Comparison of ENCODE assay signal across 8 cellular contexts in the genomic region with DNA sequence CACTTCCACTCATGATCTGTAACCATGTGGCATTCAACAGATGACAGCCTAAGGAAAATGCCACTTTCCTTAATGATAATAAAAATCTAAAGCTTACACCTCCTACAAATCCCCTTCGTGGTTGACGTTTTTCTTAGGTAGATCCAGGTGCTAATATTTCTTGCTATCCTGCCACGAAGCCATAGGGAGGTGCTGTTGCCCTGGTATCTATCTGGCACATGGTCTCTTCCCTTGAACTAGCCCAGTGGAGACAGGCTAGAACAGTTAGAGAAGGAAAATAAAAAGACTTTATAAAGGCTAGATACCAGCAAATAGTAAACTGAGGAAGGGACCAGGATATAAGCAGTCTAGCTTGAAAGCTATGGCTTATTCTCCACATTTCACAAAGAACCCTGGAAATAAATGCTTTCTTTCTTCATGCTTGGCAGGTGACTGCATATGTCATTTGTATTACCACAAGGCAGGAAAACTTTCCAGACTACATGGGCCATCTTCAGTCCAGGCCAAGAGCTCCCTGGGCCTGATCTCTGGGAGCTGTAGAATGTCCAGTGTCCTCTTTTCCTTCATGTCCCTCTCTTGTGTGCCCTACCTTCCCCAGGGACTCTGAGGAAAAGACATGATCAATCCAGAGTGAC. TPM values are rescaled to one million over a fixed set of nuclear protein-coding genes. Genes with fewer than 3 reads are reported as not detected.
DNase-seq lines count a peak whose midpoint lies in the region; ATAC-seq and TF ChIP-seq lines count a peak whose summit lies in the region.

No MANE protein-coding gene starts in this region.

- no peak overlapping the region for H3K4me3 Mint-ChIP-seq in MCF 10A (ENCODE audit: unreplicated experiment)
- H3K4me3 Mint-ChIP-seq in activated T-helper 1 cell treated with anti-CD3 and anti-CD28 coated beads, Interleukin-12 subunit alpha, Interleukin-12 subunit beta, Interleukin-2, Interleukin-4 antibody, amounts not matched to agents 30 ng/mL and 10 ng/mL and 1 ng/mL, durations not matched to agents 14 hours and 24 hours and 36 hours, result no peak overlapping the region

- POLR2A ChIA-PET in MCF 10A (lab: Yijun Ruan, JAX), result no interaction called here

- peak; percentile 38 for TF ChIP-seq CTCF in MCF 10A (IDR thresholded peaks at IDR 0.05; ENCODE audit: unreplicated experiment)

- H3K27me3 Mint-ChIP-seq in MCF 10A (ENCODE audit: insufficient read depth, unreplicated experiment), result no peaks in the 10 kb centered on the region
- H3K27me3 Mint-ChIP-seq in activated T-helper 1 cell treated with anti-CD3 and anti-CD28 coated beads, Interleukin-12 subunit alpha, Interleukin-12 subunit beta, Interleukin-2, Interleukin-4 antibody, amounts not matched to agents 30 ng/mL and 10 ng/mL and 1 ng/mL, durations not matched to agents 14 hours and 24 hours and 36 hours (ENCODE audit: insufficient read depth), result peaks cover 3% of the 10 kb centered on the region

- H3K36me3 Mint-ChIP-seq in MCF 10A (ENCODE audit: insufficient read depth, unreplicated experiment), result no peaks in the 10 kb centered on the region
- no peaks in the 10 kb centered on the region for H3K36me3 Mint-ChIP-seq in activated T-helper 1 cell treated with anti-CD3 and anti-CD28 coated beads, Interleukin-12 subunit alpha, Interleukin-12 subunit beta, Interleukin-2, Interleukin-4 antibody, amounts not matched to agents 30 ng/mL and 10 ng/mL and 1 ng/mL, durations not matched to agents 14 hours and 24 hours and 36 hours (ENCODE audit: low read depth)

- DNase-seq in AML-193 (lab: John Stamatoyannopoulos, UW) (peak; percentile 25 to 29), NCI-H2081 (lab: John Stamatoyannopoulos, UW) (peak; percentile 48 to 62), MCF 10A (ENCODE audit: unreplicated experiment) (peak; percentile 62), mucosa of gallbladder (ENCODE audit: low spot score) (peak; percentile 16), occipital lobe (lab: John Stamatoyannopoulos, UW) (no peak), superior temporal gyrus (ENCODE audit: extremely low spot score) (no peak)
- DNase-seq in activated T-helper 1 cell treated with anti-CD3 and anti-CD28 coated beads, Interleukin-12 subunit alpha, Interleukin-12 subunit beta, Interleukin-2, Interleukin-4 antibody, amounts not matched to agents 30 ng/mL and 10 ng/mL and 1 ng/mL, durations not matched to agents 14 hours and 24 hours and 36 hours (ENCODE audit: low spot score), result no peak

- no peak overlapping the region for H3K27ac Mint-ChIP-seq in MCF 10A (ENCODE audit: low read depth, unreplicated experiment)
- no peak overlapping the region for H3K27ac Mint-ChIP-seq in activated T-helper 1 cell treated with anti-CD3 and anti-CD28 coated beads, Interleukin-12 subunit alpha, Interleukin-12 subunit beta, Interleukin-2, Interleukin-4 antibody, amounts not matched to agents 30 ng/mL and 10 ng/mL and 1 ng/mL, durations not matched to agents 14 hours and 24 hours and 36 hours

- BruUV-seq in MCF 10A (replicated peaks; lab: Mats Ljungman, UMichigan), result no TSS peak

- peak; percentile 72 for ATAC-seq in GM18868 (IDR thresholded peaks at IDR 0.05; ENCODE audit: unreplicated experiment)

- H3K4me1 Mint-ChIP-seq in MCF 10A (ENCODE audit: insufficient read depth, unreplicated experiment), result no peaks in the 10 kb centered on the region
- H3K4me1 Mint-ChIP-seq in activated T-helper 1 cell treated with anti-CD3 and anti-CD28 coated beads, Interleukin-12 subunit alpha, Interleukin-12 subunit beta, Interleukin-2, Interleukin-4 antibody, amounts not matched to agents 30 ng/mL and 10 ng/mL and 1 ng/mL, durations not matched to agents 14 hours and 24 hours and 36 hours (ENCODE audit: low read depth), result no peaks in the 10 kb centered on the region

- no peaks in the 10 kb centered on the region for H3K9me3 Mint-ChIP-seq in MCF 10A (ENCODE audit: unreplicated experiment)
- no peaks in the 10 kb centered on the region for H3K9me3 Mint-ChIP-seq in activated T-helper 1 cell treated with anti-CD3 and anti-CD28 coated beads, Interleukin-12 subunit alpha, Interleukin-12 subunit beta, Interleukin-2, Interleukin-4 antibody, amounts not matched to agents 30 ng/mL and 10 ng/mL and 1 ng/mL, durations not matched to agents 14 hours and 24 hours and 36 hours

- intact Hi-C loops in MCF 10A (cut with micrococcal nuclease), result loop anchor here (2.0 kb wide), 1 partner anchor 268 kb away; no protein-coding TSS in a partner anchor
- intact Hi-C loops in activated T-helper 1 cell treated with anti-CD3 and anti-CD28 coated beads, Interleukin-12 subunit alpha, Interleukin-12 subunit beta, Interleukin-2, Interleukin-4 antibody, amounts not matched to agents 30 ng/mL and 10 ng/mL and 1 ng/mL, durations not matched to agents 14 hours and 24 hours and 36 hours (cut with micrococcal nuclease), result no loop called here

- CTCF ChIA-PET in MCF 10A (lab: Yijun Ruan, JAX), result interaction anchor here (0.6 to 1.3 kb wide), 14 partner anchors 9 to 365 kb away, joined by 3 to 5 read pairs (median 3); no protein-coding TSS in a partner anchor

RNA-seq across cellular contexts. Expression of gene SPIC, which starts 15.3 kb away (rescaled TPM):
- total RNA-seq in MCF 10A (2022), result not detected in 2 replicates
- total RNA-seq in mucosa of gallbladder, result not detected
- total RNA-seq in occipital lobe, result 0.16 TPM
- total RNA-seq in activated T-helper 1 cell treated with anti-CD3 and anti-CD28 coated beads, Interleukin-12 subunit alpha, Interleukin-12 subunit beta, Interleukin-2, Interleukin-4 antibody, amounts not matched to agents 30 ng/mL and 10 ng/mL and 1 ng/mL, durations not matched to agents 14 hours and 24 hours and 36 hours, result not detected in 2 replicates

Comparison
In these comparisons a context has a peak if more than half of its experiments do, and no peak if none do; other contexts are left out.
1. DNase-seq: peak in AML-193 (2 of 2), NCI-H2081 (2 of 2), MCF 10A (single experiment) and mucosa of gallbladder (single experiment); none in occipital lobe (single experiment), activated T-helper 1 cell treated with anti-CD3 and anti-CD28 coated beads, Interleukin-12 subunit alpha, Interleukin-12 subunit beta, Interleukin-2, Interleukin-4 antibody, amounts not matched to agents 30 ng/mL and 10 ng/mL and 1 ng/mL, durations not matched to agents 14 hours and 24 hours and 36 hours (single experiment) and superior temporal gyrus (single experiment).